ENCODE assay signal across 12 cellular contexts in the genomic region with DNA sequence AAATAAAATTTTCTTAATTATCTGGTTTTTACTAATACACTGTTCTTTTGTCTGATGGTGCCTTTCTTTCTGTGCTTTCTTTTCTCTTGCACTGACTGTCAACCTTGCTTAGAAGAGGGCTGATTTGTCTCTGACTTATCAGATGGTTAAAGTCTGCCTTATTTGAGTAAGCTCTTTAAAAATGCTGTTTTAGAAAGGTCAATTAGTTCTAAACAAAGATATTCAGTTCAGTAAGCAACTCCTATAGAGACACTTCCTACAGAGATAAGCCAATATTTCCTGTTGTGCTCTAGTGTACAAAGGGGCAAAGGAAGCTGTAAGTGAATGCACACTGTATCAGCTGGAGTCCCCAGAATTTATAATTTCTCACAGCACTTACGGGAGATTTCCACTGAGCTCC.
A peak's percentile ranks its signal among the peaks of the same experiment; 100 is the strongest.
DNase-seq lines count a peak whose midpoint lies in the region; ATAC-seq lines count a peak whose summit lies in the region.
"Had no signal": no experiment of that assay in that cellular context is flagged by ENCODE, and none has a peak within 500 bp of the region (broad histone marks: within the 10 kb centered on the region; RNA-seq: fewer than 3 reads in every experiment).

No MANE protein-coding gene starts in this region.

- whole genome bisulfite sequencing in mesodermal cell (ENCODE audit: insufficient coverage in 2 of 2), 2 experiments: no CpG with 5 or more reads among the region's 1 CpG

- DNase-seq in COR-L47 (lab: John Stamatoyannopoulos, UW) (peak; percentile 8), amniotic epithelial cell (ENCODE audit: low read depth) (peak; percentile 4), DMS79 (lab: John Stamatoyannopoulos, UW) (no peak)
- DNase-seq in Jurkat, Clone E6-1 (ENCODE audit: low read depth, low spot score): peak; percentile 42
- no peak for DNase-seq in stimulated activated CD4-positive, alpha-beta T cell treated with anti-CD3 and anti-CD28 coated beads, Interleukin-2, amount 100 ng/mL, for 48 hours
- DNase-seq in activated CD4-positive, alpha-beta T cell treated with anti-CD3 and anti-CD28 coated beads, Interleukin-2, amount 50 U/mL, for 48 hours: no peak
- DNase-seq: activated B cell treated with CpG ODN at 0.5 μM for 24 hours; activated naive CD8-positive, alpha-beta T cell treated with anti-CD3 and anti-CD28 coated beads, Interleukin-2, amount 50 U/mL, for 24 hours; stimulated activated CD4-positive, alpha-beta T cell treated with anti-CD3 and anti-CD28 coated beads, Interleukin-4, amount 100 ng/mL, for 1 hour had no signal

- H3K36me3 ChIP-seq in mesodermal cell (ENCODE audit: control insufficient read depth, insufficient read depth, low read length): peaks cover 3% of the 10 kb centered on the region
- H3K36me3 ChIP-seq: SJSA1 had no signal

- no peak for ATAC-seq in HG03175 (IDR thresholded peaks at IDR 0.05; ENCODE audit: unreplicated experiment)
- ATAC-seq: activated naive CD8-positive, alpha-beta T cell treated with anti-CD3 and anti-CD28 coated beads, Interleukin-2, amount 50 U/mL, for 24 hours had no signal

- H3K27ac ChIP-seq in mesodermal cell (ENCODE audit: low read depth, low read length, severe bottlenecking): peak overlapping the region; percentile 83
- H3K27ac ChIP-seq: SJSA1 had no signal

- no peaks in the 10 kb centered on the region for H3K9me3 ChIP-seq in mesodermal cell (ENCODE audit: control insufficient read depth, low read length)
- H3K9me3 ChIP-seq: SJSA1 had no signal

- H3K4me3 ChIP-seq in Jurkat, Clone E6-1 (ENCODE audit: low read length): no peak overlapping the region
- H3K4me3 ChIP-seq in mesodermal cell (ENCODE audit: extremely low read depth, insufficient read depth, low read length, poor library complexity, severe bottlenecking): no peak overlapping the region
- H3K4me3 ChIP-seq: SJSA1 had no signal

- H3K4me1 ChIP-seq in mesodermal cell (ENCODE audit: control insufficient read depth, insufficient read depth, low read length, poor library complexity, severe bottlenecking): peaks cover 23% of the 10 kb centered on the region

Comparison
In these comparisons a context has a peak if more than half of its experiments do, and no peak if none do; other contexts are left out.
1. DNase-seq: peak in COR-L47 (single experiment), Jurkat, Clone E6-1 (single experiment) and amniotic epithelial cell (single experiment); none in stimulated activated CD4-positive, alpha-beta T cell treated with anti-CD3 and anti-CD28 coated beads, Interleukin-2, amount 100 ng/mL, for 48 hours (0 of 2), DMS79 (single experiment) and activated CD4-positive, alpha-beta T cell treated with anti-CD3 and anti-CD28 coated beads, Interleukin-2, amount 50 U/mL, for 48 hours (0 of 2).